ENCODE assay signal across 8 cellular contexts in genomic region chr5:163408311-163408923, GRCh38. TPM values are rescaled to one million over a fixed set of nuclear protein-coding genes. Genes with fewer than 3 reads are reported as not detected.
DNase-seq lines count a peak whose midpoint lies in the region; ATAC-seq, FAIRE-seq and TF ChIP-seq lines count a peak whose summit lies in the region.

No MANE protein-coding gene starts in this region.

- FAIRE-seq in A204.1 (lab: Jason Lieb, UNC): peak; percentile 84

- DNase-seq in NCI-H2081 (lab: John Stamatoyannopoulos, UW): peak; percentile 59 to 63
- peak; percentile 37 for DNase-seq in activated CD4-positive, CD25-positive, alpha-beta regulatory T cell treated with anti-CD3 and anti-CD28 coated beads, Interleukin-2, amount 50 U/mL, for 72 hours
- peak; percentile 78 for DNase-seq in choroid plexus epithelial cell (ENCODE audit: low read depth)
- DNase-seq in lower leg skin (ENCODE audit: low spot score in 2 of 2): peak; percentile 40 to 90
- DNase-seq in stimulated activated CD4-positive, alpha-beta T cell treated with anti-CD3 and anti-CD28 coated beads, TNF-alpha, amount 100 ng/mL, for 4 hours (ENCODE audit: low read depth in 3 of 3): peak; percentile 10 to 37 (median 13)

- H3K4me3 ChIP-seq in choroid plexus epithelial cell (ENCODE audit: low read depth, low read length) (no peak overlapping the region), lower leg skin (ENCODE audit: low read depth, poor library complexity, severe bottlenecking) (no peak overlapping the region)

- intact Hi-C loops in lower leg skin (cut with DNase I; ENCODE audit: low total_unique reads): no loop called here

- WGBS in lower leg skin, 2 donors: 1 to 6% methylated on average over 9 of the region's 9 CpGs

- ATAC-seq in GM18498 (IDR thresholded peaks at IDR 0.05; ENCODE audit: unreplicated experiment): peak; percentile 69
- ATAC-seq in HG02884 (IDR thresholded peaks at IDR 0.05; ENCODE audit: unreplicated experiment): peak; percentile 64

- peak; percentile 91 for TF ChIP-seq CTCF in choroid plexus epithelial cell (conservative IDR thresholded peaks at IDR 0.05; ENCODE audit: low read depth, low read length)
- peak in 1 of 3 donors; percentile 85 for TF ChIP-seq CTCF in lower leg skin (IDR thresholded peaks at IDR 0.05)

- no peak for TF ChIP-seq POLR2A in lower leg skin (IDR thresholded peaks at IDR 0.05)

RNA-seq across cellular contexts. Expression of gene CCNG1, which starts 29.0 kb away (rescaled TPM):
- 10 to 100 TPM; 46.4 to 92.3 (median 64.9) TPM for total RNA-seq in lower leg skin

RNA-seq across cellular contexts. Expression of gene NUDCD2, which starts 51.5 kb away (rescaled TPM):
- 1 to 10 TPM; 3.1 to 8.5 (median 6.7) TPM for total RNA-seq in lower leg skin

RNA-seq across cellular contexts. Expression of gene HMMR, which starts 52.0 kb away (rescaled TPM):
- total RNA-seq in lower leg skin: 1 to 10 TPM; 2.6 to 4.3 (median 3.0) TPM

Comparison
In these comparisons a context has a peak if more than half of its experiments do, and no peak if none do; other contexts are left out.
1. DNase-seq: peak in every context shown above with its lines; median percentile 78 in choroid plexus epithelial cell; 65 in lower leg skin; 61 in NCI-H2081; 37 in activated CD4-positive, CD25-positive, alpha-beta regulatory T cell treated with anti-CD3 and anti-CD28 coated beads, Interleukin-2, amount 50 U/mL, for 72 hours; 13 in stimulated activated CD4-positive, alpha-beta T cell treated with anti-CD3 and anti-CD28 coated beads, TNF-alpha, amount 100 ng/mL, for 4 hours.